ENCODE assay signal across 15 cellular contexts in the genomic region with DNA sequence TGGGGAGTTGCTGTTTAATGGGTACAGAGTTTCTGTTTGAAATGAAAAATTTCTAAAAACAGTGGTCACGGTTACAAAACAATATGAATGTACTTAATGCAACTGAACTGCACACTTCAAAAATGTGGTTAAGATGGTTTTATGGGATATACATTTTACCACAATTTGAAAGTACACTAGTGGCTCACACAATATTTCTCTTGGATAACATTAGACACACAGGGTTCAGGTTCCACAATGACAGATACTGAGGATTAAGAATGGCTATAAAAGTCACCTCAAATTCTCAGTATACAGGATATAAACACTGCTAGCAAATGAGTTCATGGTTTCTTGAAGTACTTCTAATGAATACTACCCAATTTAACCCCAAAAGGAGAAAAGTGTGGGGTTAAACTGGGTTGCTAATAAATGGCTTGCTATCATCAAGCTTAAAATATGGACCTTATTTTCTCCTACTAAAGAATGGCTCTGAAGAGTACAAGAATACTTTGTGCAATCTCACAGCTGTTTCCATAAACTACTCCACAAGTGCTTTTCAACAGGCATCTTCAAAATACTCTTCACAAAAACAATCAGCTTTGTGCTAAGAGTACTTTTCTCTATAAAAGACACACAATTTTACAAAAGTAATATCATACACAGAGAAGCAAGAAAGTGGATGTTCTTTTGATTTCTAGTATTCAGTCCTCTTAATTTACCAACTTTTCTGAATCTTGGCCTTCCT.
DNase-seq lines count a peak whose midpoint lies in the region; ATAC-seq and TF ChIP-seq lines count a peak whose summit lies in the region.
"Had no signal": no experiment of that assay in that cellular context is flagged by ENCODE, and none has a peak within 500 bp of the region (broad histone marks: within the 10 kb centered on the region; RNA-seq: fewer than 3 reads in every experiment).

No MANE protein-coding gene starts in this region.

- no peaks in the 10 kb centered on the region for H3K27me3 ChIP-seq in smooth muscle cell (ENCODE audit: low read depth)
- H3K27me3 ChIP-seq: suprapubic skin had no signal

- intact Hi-C loops in activated CD4-positive, alpha-beta T cell treated with anti-CD3 and anti-CD28 coated beads for 36 hours (cut with DNase I, micrococcal nuclease), result loop anchor here (5.0 to 10.0 kb wide), 3 partner anchors 132 to 509 kb away; a partner anchor contains a TSS

- no peaks in the 10 kb centered on the region for H3K36me3 ChIP-seq in smooth muscle cell (ENCODE audit: low read depth)
- H3K36me3 ChIP-seq: suprapubic skin had no signal

- H3K4me3 Mint-ChIP-seq in activated CD4-positive, alpha-beta T cell treated with anti-CD3 and anti-CD28 coated beads for 36 hours, result no peak overlapping the region
- no peak overlapping the region for H3K4me3 Mint-ChIP-seq in activated CD4-positive, alpha-beta T cell treated with anti-CD3 and anti-CD28 coated beads, Interleukin-2, amount 10 ng/mL, durations not matched to agents 7 days and 5 days
- H3K4me3 Mint-ChIP-seq in chondrocyte (ENCODE audit: unreplicated experiment), result no peak overlapping the region
- H3K4me3 Mint-ChIP-seq: brain had no signal

- POLR2A ChIA-PET in activated CD4-positive, alpha-beta T cell treated with anti-CD3 and anti-CD28 coated beads for 36 hours (lab: Charles Lee), result interaction anchor here (0.8 kb wide), 1 partner anchor 375 kb away, joined by 3 read pairs; no protein-coding TSS in a partner anchor
- POLR2A ChIA-PET in activated CD4-positive, alpha-beta T cell treated with anti-CD3 and anti-CD28 coated beads, Interleukin-2, amount 10 ng/mL, durations not matched to agents 7 days and 5 days (lab: Charles Lee), result no interaction called here

- no peak overlapping the region for H3K27ac Mint-ChIP-seq in activated CD4-positive, alpha-beta T cell treated with anti-CD3 and anti-CD28 coated beads for 36 hours
- no peak overlapping the region for H3K27ac Mint-ChIP-seq in activated CD4-positive, alpha-beta T cell treated with anti-CD3 and anti-CD28 coated beads, Interleukin-2, amount 10 ng/mL, durations not matched to agents 7 days and 5 days
- H3K27ac Mint-ChIP-seq in chondrocyte (ENCODE audit: unreplicated experiment), result peak overlapping the region; percentile 70

- H3K36me3 Mint-ChIP-seq in activated CD4-positive, alpha-beta T cell treated with anti-CD3 and anti-CD28 coated beads for 36 hours (ENCODE audit: low read depth), result peaks cover 11% of the 10 kb centered on the region
- peaks cover 22% of the 10 kb centered on the region for H3K36me3 Mint-ChIP-seq in activated CD4-positive, alpha-beta T cell treated with anti-CD3 and anti-CD28 coated beads, Interleukin-2, amount 10 ng/mL, durations not matched to agents 7 days and 5 days (ENCODE audit: low read depth)
- no peaks in the 10 kb centered on the region for H3K36me3 Mint-ChIP-seq in chondrocyte (ENCODE audit: low read depth)

- WGBS in smooth muscle cell (ENCODE audit: low lambda C conversion rate), result 86% methylated on average over 1 of the region's 1 CpG

- TF ChIP-seq POLR2A in NB4 (IDR thresholded peaks at IDR 0.05; ENCODE audit: extremely low read depth, insufficient read length), result no peak

- peaks cover 76% of the 10 kb centered on the region for H3K79me2 ChIP-seq in smooth muscle cell (ENCODE audit: low read depth)

- no peak overlapping the region for H3K9ac ChIP-seq in smooth muscle cell (ENCODE audit: low read depth)

- H3K9me3 ChIP-seq in smooth muscle cell (replicated peaks; ENCODE audit: low read depth), result no peaks in the 10 kb centered on the region
- H3K9me3 ChIP-seq: suprapubic skin had no signal

- no peak overlapping the region for H3K4me3 ChIP-seq in NB4 (ENCODE audit: low read depth, low read length)
- no peak overlapping the region for H3K4me3 ChIP-seq in smooth muscle cell
- H3K4me3 ChIP-seq: suprapubic skin had no signal

- ATAC-seq in activated CD4-positive, alpha-beta T cell treated with anti-CD3 and anti-CD28 coated beads for 36 hours, result peak; percentile 42
- ATAC-seq in GM21381 (IDR thresholded peaks at IDR 0.05; ENCODE audit: unreplicated experiment) (no peak), GM21723 (IDR thresholded peaks at IDR 0.05; ENCODE audit: unreplicated experiment) (no peak), GM18909 (IDR thresholded peaks at IDR 0.05; ENCODE audit: poor library complexity, unreplicated experiment) (no peak)

- peaks cover 5% of the 10 kb centered on the region for H3F3A ChIP-seq in smooth muscle cell (ENCODE audit: low read depth)

- DNase-seq in activated CD4-positive, alpha-beta T cell treated with anti-CD3 and anti-CD28 coated beads for 36 hours, result no peak
- no peak for DNase-seq in activated CD4-positive, alpha-beta T cell treated with anti-CD3 and anti-CD28 coated beads, Interleukin-2, amount 10 ng/mL, durations not matched to agents 7 days and 5 days
- peak; percentile 41 for DNase-seq in NB4 (ENCODE audit: low read depth)
- no peak for DNase-seq in chondrocyte (ENCODE audit: low spot score)
- DNase-seq in smooth muscle cell (lab: John Stamatoyannopoulos, UW; ENCODE audit: unreplicated experiment), result no peak
- DNase-seq: activated CD4-positive, alpha-beta T cell treated with anti-CD3 and anti-CD28 coated beads for 4 hours; activated effector memory CD4-positive, alpha-beta T cell treated with Interleukin-2 at 50 U/mL for 16 hours; midbrain; NCI-H1048; NCI-H2171 had no signal

- peak overlapping the region; percentile 5 for H3K27ac ChIP-seq in smooth muscle cell (ENCODE audit: low read depth)
- H3K27ac ChIP-seq: suprapubic skin had no signal

- CTCF ChIA-PET in activated CD4-positive, alpha-beta T cell treated with anti-CD3 and anti-CD28 coated beads for 36 hours (lab: Charles Lee), result interaction anchor here (1.3 to 1.4 kb wide), 2 partner anchors 11 to 27 kb away, joined by 4 to 5 read pairs; no protein-coding TSS in a partner anchor
- CTCF ChIA-PET in activated CD4-positive, alpha-beta T cell treated with anti-CD3 and anti-CD28 coated beads, Interleukin-2, amount 10 ng/mL, durations not matched to agents 7 days and 5 days (lab: Charles Lee), result interaction anchor here (0.6 to 1.3 kb wide), 2 partner anchors 13 to 209 kb away, joined by 3 read pairs; no protein-coding TSS in a partner anchor

- no peak overlapping the region for H3K4me2 ChIP-seq in smooth muscle cell

- H3K27me3 Mint-ChIP-seq in activated CD4-positive, alpha-beta T cell treated with anti-CD3 and anti-CD28 coated beads for 36 hours, result no peaks in the 10 kb centered on the region
- H3K27me3 Mint-ChIP-seq in activated CD4-positive, alpha-beta T cell treated with anti-CD3 and anti-CD28 coated beads, Interleukin-2, amount 10 ng/mL, durations not matched to agents 7 days and 5 days, result no peaks in the 10 kb centered on the region
- H3K27me3 Mint-ChIP-seq in chondrocyte (ENCODE audit: low read depth), result no peaks in the 10 kb centered on the region
- H3K27me3 Mint-ChIP-seq: brain had no signal

- peaks cover 53% of the 10 kb centered on the region for H3K4me1 Mint-ChIP-seq in activated CD4-positive, alpha-beta T cell treated with anti-CD3 and anti-CD28 coated beads for 36 hours
- H3K4me1 Mint-ChIP-seq in activated CD4-positive, alpha-beta T cell treated with anti-CD3 and anti-CD28 coated beads, Interleukin-2, amount 10 ng/mL, durations not matched to agents 7 days and 5 days, result peaks cover 53% of the 10 kb centered on the region
- peaks cover 24% of the 10 kb centered on the region for H3K4me1 Mint-ChIP-seq in chondrocyte (ENCODE audit: low read depth)

- TF ChIP-seq CTCF in NB4 (IDR thresholded peaks at IDR 0.05; ENCODE audit: low read depth, low read length) (no peak), chondrocyte (IDR thresholded peaks at IDR 0.05) (no peak), smooth muscle cell (IDR thresholded peaks at IDR 0.05; ENCODE audit: borderline replicate concordance, insufficient read depth, poor library complexity, severe bottlenecking) (no peak)

- peaks cover 77% of the 10 kb centered on the region for H4K20me1 ChIP-seq in smooth muscle cell (ENCODE audit: low read depth)

- no peak overlapping the region for H2AFZ ChIP-seq in smooth muscle cell (ENCODE audit: low read depth)

- no peaks in the 10 kb centered on the region for H3K4me1 ChIP-seq in smooth muscle cell (ENCODE audit: low read depth)
- H3K4me1 ChIP-seq: suprapubic skin had no signal

- peaks cover 3% of the 10 kb centered on the region for H3K9me3 Mint-ChIP-seq in activated CD4-positive, alpha-beta T cell treated with anti-CD3 and anti-CD28 coated beads for 36 hours (ENCODE audit: low read depth)
- H3K9me3 Mint-ChIP-seq in activated CD4-positive, alpha-beta T cell treated with anti-CD3 and anti-CD28 coated beads, Interleukin-2, amount 10 ng/mL, durations not matched to agents 7 days and 5 days, result peaks cover 6% of the 10 kb centered on the region
- H3K9me3 Mint-ChIP-seq in chondrocyte (ENCODE audit: low read depth), result no peaks in the 10 kb centered on the region
